ENCODE assay signal across 1 cellular context in the genomic region with DNA sequence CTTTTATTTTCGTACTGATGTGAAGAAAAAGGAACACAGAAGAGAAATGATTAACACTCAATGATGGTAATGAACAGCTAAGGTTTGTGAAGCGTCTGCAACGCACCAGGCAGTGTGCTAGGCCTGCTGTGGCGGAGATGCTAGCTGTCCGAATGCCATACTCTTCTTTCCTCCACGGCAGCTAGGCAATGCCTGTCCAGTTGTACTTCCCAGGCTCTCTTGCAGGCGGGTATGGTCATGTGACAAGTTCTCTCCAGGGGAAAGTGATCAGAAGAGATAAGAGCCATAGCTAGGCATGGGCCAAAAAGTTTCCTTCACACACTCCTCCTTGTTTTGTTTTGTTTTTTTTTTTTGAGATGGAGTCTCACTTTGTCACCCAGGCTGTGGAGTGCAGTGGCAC.
TF ChIP-seq lines count a peak whose summit lies in the region.

No MANE protein-coding gene starts in this region.

TF ChIP-seq in K562, 482 proteins besides CTCF, POLR2A, EP300 and RAD21 (continued from another document and continues in another):
- TF ChIP-seq, protein P1, sequence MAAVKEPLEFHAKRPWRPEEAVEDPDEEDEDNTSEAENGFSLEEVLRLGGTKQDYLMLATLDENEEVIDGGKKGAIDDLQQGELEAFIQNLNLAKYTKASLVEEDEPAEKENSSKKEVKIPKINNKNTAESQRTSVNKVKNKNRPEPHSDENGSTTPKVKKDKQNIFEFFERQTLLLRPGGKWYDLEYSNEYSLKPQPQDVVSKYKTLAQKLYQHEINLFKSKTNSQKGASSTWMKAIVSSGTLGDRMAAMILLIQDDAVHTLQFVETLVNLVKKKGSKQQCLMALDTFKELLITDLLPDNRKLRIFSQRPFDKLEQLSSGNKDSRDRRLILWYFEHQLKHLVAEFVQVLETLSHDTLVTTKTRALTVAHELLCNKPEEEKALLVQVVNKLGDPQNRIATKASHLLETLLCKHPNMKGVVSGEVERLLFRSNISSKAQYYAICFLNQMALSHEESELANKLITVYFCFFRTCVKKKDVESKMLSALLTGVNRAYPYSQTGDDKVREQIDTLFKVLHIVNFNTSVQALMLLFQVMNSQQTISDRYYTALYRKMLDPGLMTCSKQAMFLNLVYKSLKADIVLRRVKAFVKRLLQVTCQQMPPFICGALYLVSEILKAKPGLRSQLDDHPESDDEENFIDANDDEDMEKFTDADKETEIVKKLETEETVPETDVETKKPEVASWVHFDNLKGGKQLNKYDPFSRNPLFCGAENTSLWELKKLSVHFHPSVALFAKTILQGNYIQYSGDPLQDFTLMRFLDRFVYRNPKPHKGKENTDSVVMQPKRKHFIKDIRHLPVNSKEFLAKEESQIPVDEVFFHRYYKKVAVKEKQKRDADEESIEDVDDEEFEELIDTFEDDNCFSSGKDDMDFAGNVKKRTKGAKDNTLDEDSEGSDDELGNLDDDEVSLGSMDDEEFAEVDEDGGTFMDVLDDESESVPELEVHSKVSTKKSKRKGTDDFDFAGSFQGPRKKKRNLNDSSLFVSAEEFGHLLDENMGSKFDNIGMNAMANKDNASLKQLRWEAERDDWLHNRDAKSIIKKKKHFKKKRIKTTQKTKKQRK (IDR thresholded peaks at IDR 0.05; ENCODE audit: borderline replicate concordance, low read depth, low read length), result no peak
- no peak for TF ChIP-seq PTRF (tag; IDR thresholded peaks at IDR 0.05)
- TF ChIP-seq TOE1 (IDR thresholded peaks at IDR 0.05; ENCODE audit: borderline replicate concordance), result peak; percentile 94
- no peak for TF ChIP-seq TOE1 (CRISPR knock-in tag; IDR thresholded peaks at IDR 0.05; ENCODE audit: borderline replicate concordance, low read depth)
- TF ChIP-seq, protein P2, sequence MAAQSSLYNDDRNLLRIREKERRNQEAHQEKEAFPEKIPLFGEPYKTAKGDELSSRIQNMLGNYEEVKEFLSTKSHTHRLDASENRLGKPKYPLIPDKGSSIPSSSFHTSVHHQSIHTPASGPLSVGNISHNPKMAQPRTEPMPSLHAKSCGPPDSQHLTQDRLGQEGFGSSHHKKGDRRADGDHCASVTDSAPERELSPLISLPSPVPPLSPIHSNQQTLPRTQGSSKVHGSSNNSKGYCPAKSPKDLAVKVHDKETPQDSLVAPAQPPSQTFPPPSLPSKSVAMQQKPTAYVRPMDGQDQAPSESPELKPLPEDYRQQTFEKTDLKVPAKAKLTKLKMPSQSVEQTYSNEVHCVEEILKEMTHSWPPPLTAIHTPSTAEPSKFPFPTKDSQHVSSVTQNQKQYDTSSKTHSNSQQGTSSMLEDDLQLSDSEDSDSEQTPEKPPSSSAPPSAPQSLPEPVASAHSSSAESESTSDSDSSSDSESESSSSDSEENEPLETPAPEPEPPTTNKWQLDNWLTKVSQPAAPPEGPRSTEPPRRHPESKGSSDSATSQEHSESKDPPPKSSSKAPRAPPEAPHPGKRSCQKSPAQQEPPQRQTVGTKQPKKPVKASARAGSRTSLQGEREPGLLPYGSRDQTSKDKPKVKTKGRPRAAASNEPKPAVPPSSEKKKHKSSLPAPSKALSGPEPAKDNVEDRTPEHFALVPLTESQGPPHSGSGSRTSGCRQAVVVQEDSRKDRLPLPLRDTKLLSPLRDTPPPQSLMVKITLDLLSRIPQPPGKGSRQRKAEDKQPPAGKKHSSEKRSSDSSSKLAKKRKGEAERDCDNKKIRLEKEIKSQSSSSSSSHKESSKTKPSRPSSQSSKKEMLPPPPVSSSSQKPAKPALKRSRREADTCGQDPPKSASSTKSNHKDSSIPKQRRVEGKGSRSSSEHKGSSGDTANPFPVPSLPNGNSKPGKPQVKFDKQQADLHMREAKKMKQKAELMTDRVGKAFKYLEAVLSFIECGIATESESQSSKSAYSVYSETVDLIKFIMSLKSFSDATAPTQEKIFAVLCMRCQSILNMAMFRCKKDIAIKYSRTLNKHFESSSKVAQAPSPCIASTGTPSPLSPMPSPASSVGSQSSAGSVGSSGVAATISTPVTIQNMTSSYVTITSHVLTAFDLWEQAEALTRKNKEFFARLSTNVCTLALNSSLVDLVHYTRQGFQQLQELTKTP (IDR thresholded peaks at IDR 0.05; ENCODE audit: low read depth in 1 of 2, partially characterized antibody in 2 of 2), result peak in 1 of 2 experiments; percentile 35
- TF ChIP-seq BHLHE40 (IDR thresholded peaks at IDR 0.05; ENCODE audit: low read length), result peak; percentile 56
- 0 out of 2 replicates have a peak, but pooled peaks have one; percentile 15 for TF ChIP-seq MTA3 (IDR thresholded peaks at IDR 0.05; ENCODE audit: borderline replicate concordance)
- TF ChIP-seq L3MBTL2 (IDR thresholded peaks at IDR 0.05), result peak; percentile 8; the same call in 1 of the 2 replicates
- TF ChIP-seq CC2D1A (IDR thresholded peaks at IDR 0.05), result no peak
- TF ChIP-seq ARNT (IDR thresholded peaks at IDR 0.05), result no peak
- TF ChIP-seq, protein P3, sequence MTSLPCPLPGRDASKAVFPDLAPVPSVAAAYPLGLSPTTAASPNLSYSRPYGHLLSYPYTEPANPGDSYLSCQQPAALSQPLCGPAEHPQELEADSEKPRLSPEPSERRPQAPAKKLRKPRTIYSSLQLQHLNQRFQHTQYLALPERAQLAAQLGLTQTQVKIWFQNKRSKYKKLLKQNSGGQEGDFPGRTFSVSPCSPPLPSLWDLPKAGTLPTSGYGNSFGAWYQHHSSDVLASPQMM (CRISPR knock-in tag; IDR thresholded peaks at IDR 0.05), result no peak
- TF ChIP-seq MCM3 (IDR thresholded peaks at IDR 0.05), result no peak
- TF ChIP-seq, protein P4, sequence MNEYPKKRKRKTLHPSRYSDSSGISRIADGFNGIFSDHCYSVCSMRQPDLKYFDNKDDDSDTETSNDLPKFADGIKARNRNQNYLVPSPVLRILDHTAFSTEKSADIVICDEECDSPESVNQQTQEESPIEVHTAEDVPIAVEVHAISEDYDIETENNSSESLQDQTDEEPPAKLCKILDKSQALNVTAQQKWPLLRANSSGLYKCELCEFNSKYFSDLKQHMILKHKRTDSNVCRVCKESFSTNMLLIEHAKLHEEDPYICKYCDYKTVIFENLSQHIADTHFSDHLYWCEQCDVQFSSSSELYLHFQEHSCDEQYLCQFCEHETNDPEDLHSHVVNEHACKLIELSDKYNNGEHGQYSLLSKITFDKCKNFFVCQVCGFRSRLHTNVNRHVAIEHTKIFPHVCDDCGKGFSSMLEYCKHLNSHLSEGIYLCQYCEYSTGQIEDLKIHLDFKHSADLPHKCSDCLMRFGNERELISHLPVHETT (CRISPR knock-in tag; conservative IDR thresholded peaks at IDR 0.05 in 1 of 2, IDR thresholded peaks at IDR 0.05 in 1 of 2), result no peak
- TF ChIP-seq JUNB (CRISPR knock-in tag; conservative IDR thresholded peaks at IDR 0.05), result no peak
- TF ChIP-seq SREBF1 (IDR thresholded peaks at IDR 0.05; ENCODE audit: borderline replicate concordance, low read depth, low read length), result no peak
- no peak for TF ChIP-seq FOXA1 (IDR thresholded peaks at IDR 0.05; ENCODE audit: borderline replicate concordance)
- TF ChIP-seq YY1 (IDR thresholded peaks at IDR 0.05; ENCODE audit: borderline replicate concordance in 1 of 3, control insufficient read depth in 1 of 3, extremely low read depth in 1 of 3, insufficient read depth in 3 of 3, insufficient read length in 1 of 3, insufficient replicate concordance in 2 of 3, low read depth in 1 of 3, low read length in 2 of 3), result no peak
- TF ChIP-seq HDGF (IDR thresholded peaks at IDR 0.05), result 0 out of 2 replicates have a peak, but pooled peaks have one; percentile 81
- TF ChIP-seq CXXC5 (CRISPR knock-in tag; IDR thresholded peaks at IDR 0.05), result peak; percentile 35; the same call in 1 of the 2 replicates
- TF ChIP-seq, protein P5, sequence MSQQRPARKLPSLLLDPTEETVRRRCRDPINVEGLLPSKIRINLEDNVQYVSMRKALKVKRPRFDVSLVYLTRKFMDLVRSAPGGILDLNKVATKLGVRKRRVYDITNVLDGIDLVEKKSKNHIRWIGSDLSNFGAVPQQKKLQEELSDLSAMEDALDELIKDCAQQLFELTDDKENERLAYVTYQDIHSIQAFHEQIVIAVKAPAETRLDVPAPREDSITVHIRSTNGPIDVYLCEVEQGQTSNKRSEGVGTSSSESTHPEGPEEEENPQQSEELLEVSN (IDR thresholded peaks at IDR 0.05; ENCODE audit: borderline replicate concordance in 1 of 2, extremely low read depth in 1 of 2, insufficient read depth in 1 of 2, insufficient read length in 1 of 2, low read depth in 1 of 2, low read length in 1 of 2, poor library complexity in 1 of 2, severe bottlenecking in 1 of 2), result no peak
- TF ChIP-seq, protein P6, sequence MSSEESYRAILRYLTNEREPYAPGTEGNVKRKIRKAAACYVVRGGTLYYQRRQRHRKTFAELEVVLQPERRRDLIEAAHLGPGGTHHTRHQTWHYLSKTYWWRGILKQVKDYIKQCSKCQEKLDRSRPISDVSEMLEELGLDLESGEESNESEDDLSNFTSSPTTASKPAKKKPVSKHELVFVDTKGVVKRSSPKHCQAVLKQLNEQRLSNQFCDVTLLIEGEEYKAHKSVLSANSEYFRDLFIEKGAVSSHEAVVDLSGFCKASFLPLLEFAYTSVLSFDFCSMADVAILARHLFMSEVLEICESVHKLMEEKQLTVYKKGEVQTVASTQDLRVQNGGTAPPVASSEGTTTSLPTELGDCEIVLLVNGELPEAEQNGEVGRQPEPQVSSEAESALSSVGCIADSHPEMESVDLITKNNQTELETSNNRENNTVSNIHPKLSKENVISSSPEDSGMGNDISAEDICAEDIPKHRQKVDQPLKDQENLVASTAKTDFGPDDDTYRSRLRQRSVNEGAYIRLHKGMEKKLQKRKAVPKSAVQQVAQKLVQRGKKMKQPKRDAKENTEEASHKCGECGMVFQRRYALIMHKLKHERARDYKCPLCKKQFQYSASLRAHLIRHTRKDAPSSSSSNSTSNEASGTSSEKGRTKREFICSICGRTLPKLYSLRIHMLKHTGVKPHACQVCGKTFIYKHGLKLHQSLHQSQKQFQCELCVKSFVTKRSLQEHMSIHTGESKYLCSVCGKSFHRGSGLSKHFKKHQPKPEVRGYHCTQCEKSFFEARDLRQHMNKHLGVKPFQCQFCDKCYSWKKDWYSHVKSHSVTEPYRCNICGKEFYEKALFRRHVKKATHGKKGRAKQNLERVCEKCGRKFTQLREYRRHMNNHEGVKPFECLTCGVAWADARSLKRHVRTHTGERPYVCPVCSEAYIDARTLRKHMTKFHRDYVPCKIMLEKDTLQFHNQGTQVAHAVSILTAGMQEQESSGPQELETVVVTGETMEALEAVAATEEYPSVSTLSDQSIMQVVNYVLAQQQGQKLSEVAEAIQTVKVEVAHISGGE (CRISPR knock-in tag; IDR thresholded peaks at IDR 0.05), result 0 out of 6 replicates have a peak, but pooled peaks of 1 of the 3 experiments have one; percentile 16
- TF ChIP-seq, protein P7, sequence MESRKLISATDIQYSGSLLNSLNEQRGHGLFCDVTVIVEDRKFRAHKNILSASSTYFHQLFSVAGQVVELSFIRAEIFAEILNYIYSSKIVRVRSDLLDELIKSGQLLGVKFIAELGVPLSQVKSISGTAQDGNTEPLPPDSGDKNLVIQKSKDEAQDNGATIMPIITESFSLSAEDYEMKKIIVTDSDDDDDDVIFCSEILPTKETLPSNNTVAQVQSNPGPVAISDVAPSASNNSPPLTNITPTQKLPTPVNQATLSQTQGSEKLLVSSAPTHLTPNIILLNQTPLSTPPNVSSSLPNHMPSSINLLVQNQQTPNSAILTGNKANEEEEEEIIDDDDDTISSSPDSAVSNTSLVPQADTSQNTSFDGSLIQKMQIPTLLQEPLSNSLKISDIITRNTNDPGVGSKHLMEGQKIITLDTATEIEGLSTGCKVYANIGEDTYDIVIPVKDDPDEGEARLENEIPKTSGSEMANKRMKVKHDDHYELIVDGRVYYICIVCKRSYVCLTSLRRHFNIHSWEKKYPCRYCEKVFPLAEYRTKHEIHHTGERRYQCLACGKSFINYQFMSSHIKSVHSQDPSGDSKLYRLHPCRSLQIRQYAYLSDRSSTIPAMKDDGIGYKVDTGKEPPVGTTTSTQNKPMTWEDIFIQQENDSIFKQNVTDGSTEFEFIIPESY (CRISPR knock-in tag; IDR thresholded peaks at IDR 0.05), result peak; percentile 94
- TF ChIP-seq, protein P8, sequence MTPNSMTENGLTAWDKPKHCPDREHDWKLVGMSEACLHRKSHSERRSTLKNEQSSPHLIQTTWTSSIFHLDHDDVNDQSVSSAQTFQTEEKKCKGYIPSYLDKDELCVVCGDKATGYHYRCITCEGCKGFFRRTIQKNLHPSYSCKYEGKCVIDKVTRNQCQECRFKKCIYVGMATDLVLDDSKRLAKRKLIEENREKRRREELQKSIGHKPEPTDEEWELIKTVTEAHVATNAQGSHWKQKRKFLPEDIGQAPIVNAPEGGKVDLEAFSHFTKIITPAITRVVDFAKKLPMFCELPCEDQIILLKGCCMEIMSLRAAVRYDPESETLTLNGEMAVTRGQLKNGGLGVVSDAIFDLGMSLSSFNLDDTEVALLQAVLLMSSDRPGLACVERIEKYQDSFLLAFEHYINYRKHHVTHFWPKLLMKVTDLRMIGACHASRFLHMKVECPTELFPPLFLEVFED (CRISPR knock-in tag; conservative IDR thresholded peaks at IDR 0.05), result no peak
- TF ChIP-seq PHB2 (IDR thresholded peaks at IDR 0.05; ENCODE audit: low read depth), result no peak
- TF ChIP-seq TEAD4 (IDR thresholded peaks at IDR 0.05; ENCODE audit: low read length), result 0 out of 2 replicates have a peak, but pooled peaks have one; percentile 20
- no peak for TF ChIP-seq TEAD4 (CRISPR knock-in tag; IDR thresholded peaks at IDR 0.05; ENCODE audit: borderline replicate concordance)
- TF ChIP-seq HMGN3 (IDR thresholded peaks at IDR 0.05; ENCODE audit: borderline replicate concordance, extremely low read depth, insufficient read length, low read depth, low read length), result no peak
- 0 out of 2 replicates have a peak, but pooled peaks have one; percentile 20 for TF ChIP-seq ATF7 (IDR thresholded peaks at IDR 0.05)
- TF ChIP-seq, protein P9, sequence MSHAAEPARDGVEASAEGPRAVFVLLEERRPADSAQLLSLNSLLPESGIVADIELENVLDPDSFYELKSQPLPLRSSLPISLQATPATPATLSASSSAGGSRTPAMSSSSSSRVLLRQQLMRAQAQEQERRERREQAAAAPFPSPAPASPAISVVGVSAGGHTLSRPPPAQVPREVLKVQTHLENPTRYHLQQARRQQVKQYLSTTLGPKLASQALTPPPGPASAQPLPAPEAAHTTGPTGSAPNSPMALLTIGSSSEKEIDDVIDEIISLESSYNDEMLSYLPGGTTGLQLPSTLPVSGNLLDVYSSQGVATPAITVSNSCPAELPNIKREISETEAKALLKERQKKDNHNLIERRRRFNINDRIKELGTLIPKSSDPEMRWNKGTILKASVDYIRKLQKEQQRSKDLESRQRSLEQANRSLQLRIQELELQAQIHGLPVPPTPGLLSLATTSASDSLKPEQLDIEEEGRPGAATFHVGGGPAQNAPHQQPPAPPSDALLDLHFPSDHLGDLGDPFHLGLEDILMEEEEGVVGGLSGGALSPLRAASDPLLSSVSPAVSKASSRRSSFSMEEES (CRISPR knock-in tag; IDR thresholded peaks at IDR 0.05), result peak; percentile 97
